8 cellular contexts compared by ENCODE assay signal in the genomic region with DNA sequence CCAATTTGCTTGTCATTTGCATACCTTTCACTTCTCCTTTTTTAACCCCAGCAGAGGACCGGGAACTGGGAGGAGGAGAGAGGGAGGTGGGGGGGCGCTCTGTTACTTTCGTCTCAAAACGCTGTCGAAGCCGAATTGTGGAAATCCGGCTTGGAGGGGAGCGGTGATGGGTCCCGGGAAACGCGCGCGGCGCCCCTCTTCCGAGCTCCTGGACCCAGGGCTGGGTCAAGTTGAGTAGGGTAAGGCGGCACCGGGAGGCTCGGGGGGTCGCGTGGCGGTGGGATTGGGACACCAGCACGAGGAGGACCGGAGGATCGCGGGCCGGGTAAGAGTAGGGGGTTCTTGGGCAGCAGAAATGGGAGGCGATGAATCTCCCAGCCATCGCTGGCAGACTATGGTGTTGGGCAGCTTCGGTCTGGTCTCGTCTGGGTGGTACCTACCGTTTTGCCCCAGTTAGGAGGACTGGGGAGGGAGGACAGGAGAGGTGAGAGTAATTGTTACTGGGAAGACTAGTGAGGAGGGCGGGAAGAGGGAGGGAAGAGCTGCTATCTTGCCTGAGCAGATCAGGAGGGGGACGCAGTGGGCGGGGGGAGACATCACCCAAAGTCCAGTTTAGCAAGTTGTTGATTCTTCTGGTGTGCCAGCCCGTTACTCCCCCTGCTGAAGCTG. TPM values are rescaled to one million over a fixed set of nuclear protein-coding genes. Genes with fewer than 3 reads are reported as not detected.
DNase-seq lines count a peak whose midpoint lies in the region; ATAC-seq and TF ChIP-seq lines count a peak whose summit lies in the region.

No MANE protein-coding gene starts in this region.

- no peaks in the 10 kb centered on the region for H3K79me2 ChIP-seq in ACC112 (ENCODE audit: control insufficient read depth, insufficient read depth, low read length, unreplicated experiment)
- H3K79me2 ChIP-seq in GM23248 (ENCODE audit: insufficient read depth): no peaks in the 10 kb centered on the region
- no peaks in the 10 kb centered on the region for H3K79me2 ChIP-seq in trophoblast cell (ENCODE audit: control insufficient read depth, insufficient read depth, low read length, poor library complexity)

- peak overlapping the region; percentile 66 for H3K23ac ChIP-seq in trophoblast cell (ENCODE audit: low read length)

- no peaks in the 10 kb centered on the region for H3F3A ChIP-seq in GM23248 (ENCODE audit: insufficient read depth)

- ATAC-seq in GM19023 (IDR thresholded peaks at IDR 0.05; ENCODE audit: unreplicated experiment): no peak
- no peak for ATAC-seq in HG02610 (IDR thresholded peaks at IDR 0.05; ENCODE audit: unreplicated experiment)

- H3K27me3 ChIP-seq in ACC112 (ENCODE audit: insufficient read depth, low read length) (peaks cover 79% of the 10 kb centered on the region), GM23248 (replicated peaks; ENCODE audit: insufficient read depth) (peaks cover 57% of the 10 kb centered on the region), WERI-Rb-1 (ENCODE audit: insufficient read depth, low read depth, severe bottlenecking) (peaks cover 46% of the 10 kb centered on the region), trophoblast cell (ENCODE audit: insufficient read depth, low read length) (peaks cover 27% of the 10 kb centered on the region)

- in situ Hi-C loops in GM23248 (cut with MboI): no loop called here

- 7 to 9% methylated on average over 26 to 35 of the region's 35 CpGs for WGBS in GM23248 (ENCODE audit: low coverage in 1 of 2, low lambda C conversion rate in 2 of 2, missing lambda C conversion rate in 2 of 2), 2 experiments
- WGBS in trophoblast cell (ENCODE audit: extremely low coverage, insufficient coverage, insufficient read length): no CpG with 5 or more reads among the region's 35 CpGs

- H3K18ac ChIP-seq in trophoblast cell (ENCODE audit: low read length): peak overlapping the region; percentile 7

- peak overlapping the region; percentile 99 for H3K27ac Mint-ChIP-seq in glutamatergic neuron (ENCODE audit: unreplicated experiment)

- no peak overlapping the region for H4K12ac ChIP-seq in trophoblast cell (ENCODE audit: low read depth, low read length)

- no peak overlapping the region for H4K8ac ChIP-seq in trophoblast cell (ENCODE audit: low read depth, low read length)

- peaks cover 1% of the 10 kb centered on the region for H3K79me1 ChIP-seq in trophoblast cell (ENCODE audit: low read length)

- no peak for DNase-seq in GM23248
- DNase-seq in WERI-Rb-1: no peak
- DNase-seq in glutamatergic neuron: peak; percentile 32
- no peak for DNase-seq in trophoblast cell
- DNase-seq in NCI-H2171 treated with DMSO at 0.1 percent for 48 hours (lab: John Stamatoyannopoulos, UW): no peak

- peaks cover 19% of the 10 kb centered on the region for H3K27me3 Mint-ChIP-seq in glutamatergic neuron (ENCODE audit: unreplicated experiment)

- H3K27ac ChIP-seq in ACC112 (ENCODE audit: low read depth, low read length) (no peak overlapping the region), GM23248 (no peak overlapping the region), WERI-Rb-1 (peak overlapping the region; percentile 35), trophoblast cell (ENCODE audit: low read depth, low read length) (no peak overlapping the region)

- H2AFZ ChIP-seq in ACC112 (ENCODE audit: low read length, unreplicated experiment) (peak overlapping the region; percentile 70), GM23248 (peak overlapping the region; percentile 98), trophoblast cell (ENCODE audit: insufficient read depth, low read length, poor library complexity) (peak overlapping the region; percentile 2)

- H3K4me1 Mint-ChIP-seq in glutamatergic neuron (ENCODE audit: low read depth, unreplicated experiment): peaks cover 59% of the 10 kb centered on the region

- peak overlapping the region; percentile 75 for H3K4me3 ChIP-seq in ACC112 (ENCODE audit: low read depth, low read length)
- H3K4me3 ChIP-seq in GM23248: peak overlapping the region; percentile 91
- peak overlapping the region; percentile 76 for H3K4me3 ChIP-seq in WERI-Rb-1 (ENCODE audit: low read depth, low read length)
- H3K4me3 ChIP-seq in trophoblast cell (ENCODE audit: low read depth, low read length): peak overlapping the region; percentile 59

- H4K91ac ChIP-seq in trophoblast cell (ENCODE audit: low read depth, low read length): no peak overlapping the region

- no peak overlapping the region for H3K4ac ChIP-seq in trophoblast cell (ENCODE audit: low read depth, low read length)

- no peak for TF ChIP-seq CTCF in WERI-Rb-1 (IDR thresholded peaks at IDR 0.05; ENCODE audit: low read depth, low read length)
- no peak for TF ChIP-seq CTCF in glutamatergic neuron (IDR thresholded peaks at IDR 0.05; ENCODE audit: partially characterized antibody, unreplicated experiment)

- peaks cover 24% of the 10 kb centered on the region for H3K9me3 Mint-ChIP-seq in glutamatergic neuron (ENCODE audit: unreplicated experiment)

- H4K20me1 ChIP-seq in GM23248 (ENCODE audit: insufficient read depth): no peaks in the 10 kb centered on the region

- H3K14ac ChIP-seq in trophoblast cell (ENCODE audit: low read length): no peak overlapping the region

- H3K9me3 ChIP-seq in GM23248 (ENCODE audit: low read depth) (no peaks in the 10 kb centered on the region), WERI-Rb-1 (ENCODE audit: severe bottlenecking) (no peaks in the 10 kb centered on the region), trophoblast cell (ENCODE audit: insufficient read depth, low read depth, low read length) (no peaks in the 10 kb centered on the region)

- H3K4me2 ChIP-seq in GM23248 (ENCODE audit: unreplicated experiment) (peak overlapping the region; percentile 100), trophoblast cell (ENCODE audit: low read length) (peak overlapping the region; percentile 76)

- peak overlapping the region; percentile 100 for H3K4me3 Mint-ChIP-seq in glutamatergic neuron (ENCODE audit: unreplicated experiment)

- no peaks in the 10 kb centered on the region for H3K36me3 ChIP-seq in ACC112 (ENCODE audit: insufficient read depth, low read length)
- no peaks in the 10 kb centered on the region for H3K36me3 ChIP-seq in GM23248 (ENCODE audit: low read depth)
- no peaks in the 10 kb centered on the region for H3K36me3 ChIP-seq in WERI-Rb-1
- H3K36me3 ChIP-seq in trophoblast cell (ENCODE audit: control insufficient read depth in 1 of 2, insufficient read depth in 2 of 2, low read length in 2 of 2): no peaks in the 10 kb centered on the region

- no peaks in the 10 kb centered on the region for H3K4me1 ChIP-seq in ACC112 (ENCODE audit: control insufficient read depth, insufficient read depth, low read length, unreplicated experiment)
- 0 out of 2 replicates have a peak, but pooled peaks cover 4% of the 10 kb centered on the region for H3K4me1 ChIP-seq in GM23248 (ENCODE audit: insufficient read depth)
- H3K4me1 ChIP-seq in trophoblast cell (ENCODE audit: control insufficient read depth in 1 of 2, insufficient read depth in 2 of 2, low read length in 2 of 2): peaks cover 14 to 21% of the 10 kb centered on the region in 2 experiments

- no peak overlapping the region for H2BK120ac ChIP-seq in trophoblast cell (ENCODE audit: insufficient read depth, low read length, poor library complexity)

- H3K9me2 ChIP-seq in GM23248 (ENCODE audit: insufficient read depth): no peaks in the 10 kb centered on the region

- H2BK5ac ChIP-seq in trophoblast cell (ENCODE audit: low read depth, low read length, poor library complexity): no peak overlapping the region

- H3K9ac ChIP-seq in GM23248: peak overlapping the region; percentile 65
- peak overlapping the region; percentile 65 for H3K9ac ChIP-seq in trophoblast cell (ENCODE audit: low read length)

- H3K36me3 Mint-ChIP-seq in glutamatergic neuron (ENCODE audit: unreplicated experiment): no peaks in the 10 kb centered on the region

- H2AK5ac ChIP-seq in trophoblast cell (ENCODE audit: low read length): no peak overlapping the region

- H2BK12ac ChIP-seq in trophoblast cell (ENCODE audit: low read length): no peak overlapping the region

RNA-seq across cellular contexts. Expression of gene PROX1, which starts 1.4 kb away (rescaled TPM):
- under 0.01 and 0.13 TPM in 2 replicates for total RNA-seq in GM23248 (2014; rRNA removed; shearing (Covaris generic))
- polyA plus RNA-seq in GM23248 (2016; fragmentation: Nextera tagmentation; extraction: Ambion mirVana): 0.20 and 0.35 TPM in 2 replicates
- 68.4 TPM for total RNA-seq in glutamatergic neuron (ENCODE audit: unreplicated experiment)
- polyA plus RNA-seq in trophoblast cell (2013): 1.3 and 1.6 TPM in 2 replicates

Comparison
In these comparisons a context has a peak if more than half of its experiments do, and no peak if none do; other contexts are left out.
1. H2AFZ ChIP-seq: peak in every context shown above with its lines; median percentile 98 in GM23248; 70 in ACC112; 2 in trophoblast cell.
2. RNA of gene PROX1, which starts 1.4 kb away (total RNA-seq): 68.4 TPM in glutamatergic neuron (single experiment); under 0.01 to 0.13 TPM in GM23248; every median in the first group is over 10 times any median in the second.
3. Peak in every context shown above with its lines, with median percentiles within 50 percentile points of each other: H3K4me3 ChIP-seq.